In genomic region chr9:68978054-68978453, GRCh38 we compare ENCODE assay signal across 1 cellular context.
TF ChIP-seq lines count a peak whose summit lies in the region.

No MANE protein-coding gene starts in this region.

TF ChIP-seq in K562, 482 proteins besides CTCF, POLR2A, EP300 and RAD21:
- TF ChIP-seq, protein P1, sequence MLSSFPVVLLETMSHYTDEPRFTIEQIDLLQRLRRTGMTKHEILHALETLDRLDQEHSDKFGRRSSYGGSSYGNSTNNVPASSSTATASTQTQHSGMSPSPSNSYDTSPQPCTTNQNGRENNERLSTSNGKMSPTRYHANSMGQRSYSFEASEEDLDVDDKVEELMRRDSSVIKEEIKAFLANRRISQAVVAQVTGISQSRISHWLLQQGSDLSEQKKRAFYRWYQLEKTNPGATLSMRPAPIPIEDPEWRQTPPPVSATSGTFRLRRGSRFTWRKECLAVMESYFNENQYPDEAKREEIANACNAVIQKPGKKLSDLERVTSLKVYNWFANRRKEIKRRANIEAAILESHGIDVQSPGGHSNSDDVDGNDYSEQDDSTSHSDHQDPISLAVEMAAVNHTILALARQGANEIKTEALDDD (IDR thresholded peaks at IDR 0.05), result peak; percentile 76
- TF ChIP-seq ZSCAN32 (CRISPR knock-in tag; IDR thresholded peaks at IDR 0.05) (no peak), SPI1 (IDR thresholded peaks at IDR 0.05; ENCODE audit: borderline replicate concordance, low read depth, low read length) (peak; percentile 93), HCFC1 (IDR thresholded peaks at IDR 0.05; ENCODE audit: low read depth, low read length) (no peak)
